8 cellular contexts compared by ENCODE assay signal in genomic region chr10:86688398-86688921, GRCh38. TPM values are rescaled to one million over a fixed set of nuclear protein-coding genes. Genes with fewer than 3 reads are reported as not detected.
DNase-seq lines count a peak whose midpoint lies in the region; ATAC-seq and TF ChIP-seq lines count a peak whose summit lies in the region.

No MANE protein-coding gene starts in this region.

- DNase-seq in DMS53 treated with DMSO at 0.1 percent for 48 hours (lab: John Stamatoyannopoulos, UW; ENCODE audit: unreplicated experiment) (peak; percentile 28), HT1080 (ENCODE audit: low read depth) (peak; percentile 62), SK-MEL-5 (ENCODE audit: low read depth, low spot score) (peak; percentile 65), Right ventricle myocardium superior (peak; percentile 63), psoas muscle (peak in 1 of 2 donors; percentile 77)
- peak; percentile 44 for DNase-seq in activated naive CD4-positive, alpha-beta T cell treated with anti-CD3 and anti-CD28 coated beads, Interleukin-2, amount 50 U/mL, for 16 hours

- peaks cover 0 to 74% of the 10 kb centered on the region in 2 donors for H3K36me3 ChIP-seq in psoas muscle (ENCODE audit: insufficient read depth in 1 of 2, low read depth in 1 of 2)

- peaks cover 66% of the 10 kb centered on the region for H3K4me1 ChIP-seq in psoas muscle

- no peaks in the 10 kb centered on the region for H3K9me3 ChIP-seq in psoas muscle

- WGBS in psoas muscle, 3 donors, result 19 to 39% (median 19%) methylated on average over 8 of the region's 8 CpGs

- ATAC-seq in GM21367 (IDR thresholded peaks at IDR 0.05; ENCODE audit: unreplicated experiment) (peak; percentile 81), Right ventricle myocardium superior (ENCODE audit: poor library complexity) (peak; percentile 1), psoas muscle (peak; percentile 33 to 53 (median 45)), HG03135 (IDR thresholded peaks at IDR 0.05; ENCODE audit: unreplicated experiment) (no peak)

- TF ChIP-seq CTCF in psoas muscle (IDR thresholded peaks at IDR 0.05), result peak; percentile 84

- intact Hi-C loops in Right ventricle myocardium superior (cut with DNase I), result no loop called here
- intact Hi-C loops in psoas muscle (cut with DNase I), result loop anchor here in 1 of 2 donors (2.0 kb wide), 1 partner anchor 278 kb away; no protein-coding TSS in a partner anchor

- H3K4me3 ChIP-seq in psoas muscle, result no peak overlapping the region

- in situ Hi-C loops in SK-MEL-5 (cut with HindIII; ENCODE audit: low pct_unique_long_range_greater_than_20kb, low sequenced_read_pairs), result no loop called here

- H3K27me3 ChIP-seq in psoas muscle (ENCODE audit: insufficient read depth in 3 of 3, low read length in 2 of 3), result no peaks in the 10 kb centered on the region

- H3K27ac ChIP-seq in psoas muscle, result no peak overlapping the region

RNA-seq across cellular contexts. Expression of gene LDB3, which starts 20.1 kb away (rescaled TPM):
- total RNA-seq in HT1080 (2014; rRNA removed; shearing (Covaris generic)), result not detected in 2 replicates
- polyA plus RNA-seq in HT1080 (2015; cell fraction: cytosol; rRNA removed), result 0.08 and 0.09 TPM in 2 replicates
- 0.08 and 0.25 TPM in 2 replicates for polyA plus RNA-seq in HT1080 (2015; cell fraction: nucleus; rRNA removed)
- total RNA-seq in SK-MEL-5 (2014; rRNA removed; shearing (Covaris generic)), result 0.61 and 0.88 TPM in 2 replicates
- 1.7 and 1.8 TPM in 2 replicates for polyA plus RNA-seq in SK-MEL-5 (2015; cell fraction: cytosol; rRNA removed)
- polyA plus RNA-seq in SK-MEL-5 (2015; cell fraction: nucleus; rRNA removed), result 1.8 and 3.4 TPM in 2 replicates
- total RNA-seq in Right ventricle myocardium superior, result 1,375 TPM
- total RNA-seq in psoas muscle, result 1,000 to 10,000 TPM in 1 of 4 donors, 100 to 1,000 TPM in 3; 615 to 2,187 (median 685) TPM
- polyA plus RNA-seq in psoas muscle, result 100 to 1,000 TPM; 108 to 518 (median 274) TPM

RNA-seq across cellular contexts. Expression of gene OPN4, which starts 34.1 kb away (rescaled TPM):
- not detected in 2 replicates for total RNA-seq in HT1080 (2014; rRNA removed; shearing (Covaris generic))
- polyA plus RNA-seq in HT1080 (2015; cell fraction: cytosol; rRNA removed), result 0.09 TPM in 1 of 2 replicates, not detected in the other
- polyA plus RNA-seq in HT1080 (2015; cell fraction: nucleus; rRNA removed), result 0.07 TPM in 1 of 2 replicates, not detected in the other
- total RNA-seq in SK-MEL-5 (2014; rRNA removed; shearing (Covaris generic)), result not detected in 2 replicates
- polyA plus RNA-seq in SK-MEL-5 (2015; cell fraction: cytosol; rRNA removed), result not detected in 2 replicates
- not detected in 2 replicates for polyA plus RNA-seq in SK-MEL-5 (2015; cell fraction: nucleus; rRNA removed)
- 0.40 TPM for total RNA-seq in Right ventricle myocardium superior
- total RNA-seq in psoas muscle, result under 1 TPM; 0.12 to 0.49 (median 0.32) TPM
- under 1 TPM; 0.14 to 0.23 (median 0.23) TPM for polyA plus RNA-seq in psoas muscle

Comparison
In these comparisons a context has a peak if more than half of its experiments do, and no peak if none do; other contexts are left out.
1. RNA of gene LDB3, which starts 20.1 kb away (total RNA-seq): 1,375 TPM in Right ventricle myocardium superior (single experiment) and 615 to 2,187 TPM in psoas muscle; 0.61 to 0.88 TPM in SK-MEL-5 and not detected in HT1080; every median in the first group is over 100 times any median in the second.